ENCODE assay signal across 17 cellular contexts in genomic region chr6:4791174-4791573, GRCh38. TPM values are rescaled to one million over a fixed set of nuclear protein-coding genes. Genes with fewer than 3 reads are reported as not detected.
DNase-seq lines count a peak whose midpoint lies in the region; ATAC-seq and TF ChIP-seq lines count a peak whose summit lies in the region.
"Had no signal": no experiment of that assay in that cellular context is flagged by ENCODE, and none has a peak within 500 bp of the region (broad histone marks: within the 10 kb centered on the region; RNA-seq: fewer than 3 reads in every experiment).

No MANE protein-coding gene starts in this region.

- peaks cover 76% of the 10 kb centered on the region for H4K20me1 ChIP-seq in IMR-90 (ENCODE audit: insufficient read depth, low read length)

- no peak overlapping the region for H3K4me3 ChIP-seq in IMR-90 (ENCODE audit: insufficient read depth, low read depth, low read length)
- H3K4me3 ChIP-seq: A549 had no signal

- peaks cover 8% of the 10 kb centered on the region for H3K4me1 ChIP-seq in IMR-90 (ENCODE audit: control insufficient read depth, insufficient read depth, low read length)

- 0 out of 2 replicates have a peak overlapping the region, but pooled peaks have one; percentile 35 for H3K14ac ChIP-seq in IMR-90 (replicated peaks; ENCODE audit: low read depth, low read length)

- peaks cover 43 to 74% of the 10 kb centered on the region in 2 experiments for H3K79me1 ChIP-seq in IMR-90 (ENCODE audit: low read depth in 1 of 2, low read length in 2 of 2)

- no peak overlapping the region for H3K4me3 Mint-ChIP-seq in activated T-cell treated with anti-CD3 and anti-CD28 coated beads, Interleukin-2, amount 50 U/mL, for 24 hours
- H3K4me3 Mint-ChIP-seq in activated T-helper 17 cell treated with anti-CD3 and anti-CD28 coated beads, Interleukin-2, amount 50 U/mL, for 72 hours: no peak overlapping the region
- peak overlapping the region; percentile 47 for H3K4me3 Mint-ChIP-seq in natural killer cell
- H3K4me3 Mint-ChIP-seq: CD14-positive monocyte; CD8-positive, alpha-beta T cell; H9 had no signal

- POLR2A ChIA-PET in IMR-90 (lab: Charles Lee; ENCODE audit: unreplicated experiment): no interaction called here

- no peak overlapping the region for H3K27ac ChIP-seq in IMR-90 (ENCODE audit: insufficient read depth, low read length)
- H3K27ac ChIP-seq: A549 had no signal

- H3K23ac ChIP-seq in IMR-90 (ENCODE audit: low read depth, low read length): no peak overlapping the region

- in situ Hi-C loops in IMR-90 (cut with MboI; ENCODE audit: low sequenced_read_pairs): no loop called here

- H3K27ac Mint-ChIP-seq in activated T-cell treated with anti-CD3 and anti-CD28 coated beads, Interleukin-2, amount 50 U/mL, for 24 hours: peak overlapping the region; percentile 65
- H3K27ac Mint-ChIP-seq in activated T-helper 17 cell treated with anti-CD3 and anti-CD28 coated beads, Interleukin-2, amount 50 U/mL, for 72 hours: peak overlapping the region; percentile 63
- peak overlapping the region; percentile 89 to 90 for H3K27ac Mint-ChIP-seq in natural killer cell
- H3K27ac Mint-ChIP-seq: CD8-positive, alpha-beta T cell; H9 had no signal

- H2BK5ac ChIP-seq in IMR-90 (ENCODE audit: low read depth, low read length, poor library complexity, severe bottlenecking): no peak overlapping the region

- no peak for TF ChIP-seq RAD21 in IMR-90 (IDR thresholded peaks at IDR 0.05; ENCODE audit: low read length)

- H3K9me1 ChIP-seq in IMR-90 (ENCODE audit: insufficient read depth, low read length): peaks cover 20% of the 10 kb centered on the region

- H4K91ac ChIP-seq in IMR-90 (ENCODE audit: insufficient read depth, low read depth, low read length): no peak overlapping the region

- no peaks in the 10 kb centered on the region for H3K27me3 ChIP-seq in IMR-90 (ENCODE audit: control insufficient read depth, insufficient read depth, low read length)

- BruUV-seq in IMR-90 (replicated peaks; lab: Mats Ljungman, UMichigan): no TSS peak

- no peak overlapping the region for H2BK20ac ChIP-seq in IMR-90 (ENCODE audit: low read depth, low read length)

- no peak overlapping the region for H2BK120ac ChIP-seq in IMR-90 (ENCODE audit: low read depth, low read length)

- H4K8ac ChIP-seq in IMR-90 (ENCODE audit: low read depth in 2 of 2, low read length in 2 of 2): no peak overlapping the region

- no peak for TF ChIP-seq POLR2A in IMR-90 (IDR thresholded peaks at IDR 0.05; ENCODE audit: low read depth, low read length)

- peaks cover 1% of the 10 kb centered on the region; the same call in 1 of the 2 replicates for H3K36me3 ChIP-seq in IMR-90 (ENCODE audit: control insufficient read depth, insufficient read depth, low read length)

- H3K4me2 ChIP-seq in IMR-90 (ENCODE audit: low read depth, low read length): no peak overlapping the region
- H3K4me2 ChIP-seq: A549 had no signal

- H2AK5ac ChIP-seq in IMR-90 (ENCODE audit: low read depth, low read length): no peak overlapping the region

- no peak for DNase-seq in activated T-cell treated with anti-CD3 and anti-CD28 coated beads, Interleukin-2, amount 50 U/mL, for 24 hours
- DNase-seq in activated T-cell treated with anti-CD3 and anti-CD28 coated beads, Interleukin-2, amount 50 U/mL, for 1 hour: no peak
- DNase-seq in IMR-90 (no peak), natural killer cell (no peak), NCI-H69 (lab: John Stamatoyannopoulos, UW) (no peak), dedifferentiated amniotic fluid mesenchymal stem cell (ENCODE audit: extremely low spot score) (no peak)
- DNase-seq: CD8-positive, alpha-beta T cell; COR-L47; DMS153; DMS79 treated with DMSO at 0.1 percent for 48 hours; EL; GOT3; H9 had no signal

- H3K9me3 ChIP-seq in IMR-90 (ENCODE audit: control insufficient read depth, insufficient read depth, low read length): no peaks in the 10 kb centered on the region
- H3K9me3 ChIP-seq: A549 had no signal

- no peak overlapping the region for H3K9ac ChIP-seq in IMR-90 (ENCODE audit: low read depth, low read length)

- TF ChIP-seq CTCF in IMR-90 (conservative IDR thresholded peaks at IDR 0.05; ENCODE audit: low read depth, low read length): no peak
- TF ChIP-seq CTCF in natural killer cell (IDR thresholded peaks at IDR 0.05): no peak

- no peak overlapping the region for H4K5ac ChIP-seq in IMR-90 (ENCODE audit: low read depth, low read length)

- no peaks in the 10 kb centered on the region for H3K9me3 Mint-ChIP-seq in activated T-cell treated with anti-CD3 and anti-CD28 coated beads, Interleukin-2, amount 50 U/mL, for 24 hours
- no peaks in the 10 kb centered on the region for H3K9me3 Mint-ChIP-seq in activated T-helper 17 cell treated with anti-CD3 and anti-CD28 coated beads, Interleukin-2, amount 50 U/mL, for 72 hours
- no peaks in the 10 kb centered on the region for H3K9me3 Mint-ChIP-seq in natural killer cell
- H3K9me3 Mint-ChIP-seq: CD14-positive monocyte; CD8-positive, alpha-beta T cell; H9 had no signal

- H2AFZ ChIP-seq in IMR-90 (replicated peaks; ENCODE audit: low read length, poor library complexity): no peak overlapping the region

- dilution Hi-C loops in IMR-90 (cut with HindIII; ENCODE audit: low sequenced_read_pairs, unreplicated experiment): no loop called here

- ATAC-seq in IMR-90 (ENCODE audit: low read depth) (no peak), natural killer cell (peak; percentile 38 to 60 (median 54)), GM18498 (IDR thresholded peaks at IDR 0.05; ENCODE audit: unreplicated experiment) (no peak)
- peak; percentile 74 for ATAC-seq in activated T-helper 17 cell treated with anti-CD3 and anti-CD28 coated beads, Interleukin-2, amount 50 U/mL, for 72 hours (replicated peaks)
- ATAC-seq: A549; CD8-positive, alpha-beta T cell had no signal

- peaks cover 11% of the 10 kb centered on the region for H3K36me3 Mint-ChIP-seq in activated T-cell treated with anti-CD3 and anti-CD28 coated beads, Interleukin-2, amount 50 U/mL, for 24 hours (ENCODE audit: low read depth)
- H3K36me3 Mint-ChIP-seq in activated T-helper 17 cell treated with anti-CD3 and anti-CD28 coated beads, Interleukin-2, amount 50 U/mL, for 72 hours (ENCODE audit: low read depth): no peaks in the 10 kb centered on the region
- H3K36me3 Mint-ChIP-seq in natural killer cell: no peaks in the 10 kb centered on the region

- no peak overlapping the region for H2AK9ac ChIP-seq in IMR-90 (replicated peaks; ENCODE audit: low read depth, low read length, poor library complexity)

- H3K4ac ChIP-seq in IMR-90 (ENCODE audit: low read depth, low read length): no peak overlapping the region

- no CpG with 5 or more reads among the region's 4 CpGs for WGBS in IMR-90 (ENCODE audit: extremely low coverage in 2 of 2, insufficient read length in 1 of 2), 2 experiments

- intact Hi-C loops in IMR-90 (cut with micrococcal nuclease) (no loop called here), natural killer cell (cut with micrococcal nuclease) (loop anchor here (1.0 to 5.0 kb wide), 3 partner anchors 10 to 184 kb away; partner anchors contain the start of gene CDYL)

- H3K56ac ChIP-seq in IMR-90 (ENCODE audit: extremely low read depth, insufficient read depth, low read length): no peak overlapping the region

- H3K4me1 Mint-ChIP-seq in activated T-cell treated with anti-CD3 and anti-CD28 coated beads, Interleukin-2, amount 50 U/mL, for 24 hours (ENCODE audit: low read depth): peaks cover 53% of the 10 kb centered on the region
- peaks cover 32% of the 10 kb centered on the region for H3K4me1 Mint-ChIP-seq in activated T-helper 17 cell treated with anti-CD3 and anti-CD28 coated beads, Interleukin-2, amount 50 U/mL, for 72 hours
- H3K4me1 Mint-ChIP-seq in natural killer cell: peaks cover 46 to 49% of the 10 kb centered on the region in 2 donors

- CTCF ChIA-PET in IMR-90 (lab: Yijun Ruan, JAX): interaction anchor here (1.5 kb wide), 1 partner anchor 31 kb away, joined by 3 read pairs; no protein-coding TSS in a partner anchor

- H3K18ac ChIP-seq in IMR-90 (ENCODE audit: low read depth, low read length): no peak overlapping the region

- no peak overlapping the region for H2BK15ac ChIP-seq in IMR-90 (ENCODE audit: low read depth, low read length)

- H3K27me3 Mint-ChIP-seq in activated T-cell treated with anti-CD3 and anti-CD28 coated beads, Interleukin-2, amount 50 U/mL, for 24 hours: no peaks in the 10 kb centered on the region
- no peaks in the 10 kb centered on the region for H3K27me3 Mint-ChIP-seq in activated T-helper 17 cell treated with anti-CD3 and anti-CD28 coated beads, Interleukin-2, amount 50 U/mL, for 72 hours
- H3K27me3 Mint-ChIP-seq in natural killer cell (ENCODE audit: low read depth in 2 of 2): no peaks in the 10 kb centered on the region

TF ChIP-seq in IMR-90, 13 proteins besides CTCF, POLR2A, EP300 and RAD21 (continues in another document):
- TF ChIP-seq CEBPB (IDR thresholded peaks at IDR 0.05; ENCODE audit: low read depth, low read length) (no peak), MXI1 (IDR thresholded peaks at IDR 0.05; ENCODE audit: borderline replicate concordance, low read depth, low read length) (no peak), SMC3 (IDR thresholded peaks at IDR 0.05; ENCODE audit: low read depth, low read length) (no peak), CHD1 (IDR thresholded peaks at IDR 0.05; ENCODE audit: low read depth, low read length) (no peak), NFE2L2 (IDR thresholded peaks at IDR 0.05; ENCODE audit: low read depth, low read length) (no peak), RCOR1 (IDR thresholded peaks at IDR 0.05; ENCODE audit: insufficient replicate concordance, low read length) (no peak), ELK1 (IDR thresholded peaks at IDR 0.05; ENCODE audit: borderline replicate concordance, low read depth, low read length) (no peak), BHLHE40 (IDR thresholded peaks at IDR 0.05; ENCODE audit: low read depth, low read length) (no peak), MAFK (IDR thresholded peaks at IDR 0.05; ENCODE audit: low read depth, low read length) (no peak), RFX5 (IDR thresholded peaks at IDR 0.05; ENCODE audit: low read depth, low read length) (no peak)

RNA-seq across cellular contexts. Expression of gene CDYL, which starts 15.0 kb away (rescaled TPM):
- 72.2 and 92.1 TPM in 2 replicates for total RNA-seq in IMR-90 (2012; rRNA removed)
- polyA plus RNA-seq in IMR-90 (2012; rRNA removed): 14.2 and 15.3 TPM in 2 replicates
- 8.3 and 11.6 TPM in 2 replicates for polyA plus RNA-seq in IMR-90 (2012; cell fraction: cytosol; rRNA removed)
- 6.4 and 14.9 TPM in 2 replicates for polyA plus RNA-seq in IMR-90 (2012; cell fraction: nucleus; rRNA removed; ENCODE audit: low replicate concordance)
- total RNA-seq in activated T-helper 17 cell treated with anti-CD3 and anti-CD28 coated beads, Interleukin-2, amount 50 U/mL, for 72 hours: 10 to 100 TPM; 23.3 to 24.5 TPM
- total RNA-seq in natural killer cell: 100 to 1,000 TPM in 1 of 3 donors, 10 to 100 TPM in 2; 81.3 to 101 (median 83.8) TPM

Comparison
In these comparisons a context has a peak if more than half of its experiments do, and no peak if none do; other contexts are left out.
1. ATAC-seq: peak in activated T-helper 17 cell treated with anti-CD3 and anti-CD28 coated beads, Interleukin-2, amount 50 U/mL, for 72 hours (single experiment) and natural killer cell (3 of 3); none in IMR-90 (single experiment) and GM18498 (single experiment).
2. Peak in every context shown above with its lines, with median percentiles within 50 percentile points of each other: H3K27ac Mint-ChIP-seq.